Comparison of ENCODE assay signal across 19 cellular contexts in the genomic region with DNA sequence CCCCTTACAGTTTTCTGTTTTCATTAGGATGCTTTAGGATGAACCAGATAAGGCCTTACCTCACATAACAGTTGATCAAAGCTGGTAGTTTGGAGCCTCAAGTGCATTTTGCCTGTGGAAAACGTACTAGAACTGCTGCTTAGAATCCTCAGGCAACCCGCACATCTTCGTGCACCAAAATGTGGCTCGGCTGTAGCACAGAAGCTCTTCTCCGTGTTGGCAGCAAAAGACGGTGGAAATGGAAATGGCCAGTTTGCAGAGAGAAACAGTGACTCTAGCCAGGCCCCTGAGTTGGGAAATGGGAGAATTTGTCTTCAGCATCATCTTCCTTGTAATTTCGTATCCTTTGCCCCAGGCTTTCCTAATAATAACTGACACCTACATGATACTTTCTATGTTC. TPM values are rescaled to one million over a fixed set of nuclear protein-coding genes. Genes with fewer than 3 reads are reported as not detected.
DNase-seq lines count a peak whose midpoint lies in the region; ATAC-seq and TF ChIP-seq lines count a peak whose summit lies in the region.
"Had no signal": no experiment of that assay in that cellular context is flagged by ENCODE, and none has a peak within 500 bp of the region (broad histone marks: within the 10 kb centered on the region; RNA-seq: fewer than 3 reads in every experiment).

No MANE protein-coding gene starts in this region.

- H3K4me1 ChIP-seq in SK-N-SH (ENCODE audit: control insufficient read depth in 1 of 2, insufficient read depth in 2 of 2, low read depth in 1 of 2, low read length in 1 of 2), result no peaks in the 10 kb centered on the region
- H3K4me1 ChIP-seq in mesenchymal stem cell (ENCODE audit: control insufficient read depth, insufficient read depth, low read depth, low read length), result peaks cover 3% of the 10 kb centered on the region
- H3K4me1 ChIP-seq: A549, Caco-2 had no signal

- no peak for TF ChIP-seq CTCF in SK-N-SH (IDR thresholded peaks at IDR 0.05)

- H2BK15ac ChIP-seq in mesenchymal stem cell (ENCODE audit: low read depth, poor library complexity, severe bottlenecking), result no peak overlapping the region

- H3K4ac ChIP-seq in mesenchymal stem cell (ENCODE audit: low read depth in 1 of 2, low read length in 2 of 2), result no peak overlapping the region

- no peak overlapping the region for H2AFZ ChIP-seq in SK-N-SH (ENCODE audit: low read depth)
- H2AFZ ChIP-seq in mesenchymal stem cell (ENCODE audit: low read depth, low read length), result no peak overlapping the region

- POLR2A ChIA-PET in SK-N-SH (lab: Yijun Ruan, JAX), result no interaction called here

- no peaks in the 10 kb centered on the region for H3K9me2 ChIP-seq in SK-N-SH

- no peak for TF ChIP-seq EP300 in SK-N-SH (IDR thresholded peaks at IDR 0.05; ENCODE audit: borderline replicate concordance in 1 of 2, low read depth in 1 of 2, low read length in 1 of 2)

- H3K27me3 ChIP-seq in SK-N-SH (ENCODE audit: insufficient read depth), result no peaks in the 10 kb centered on the region
- H3K27me3 ChIP-seq in mesenchymal stem cell (ENCODE audit: control insufficient read depth in 1 of 2, insufficient read depth in 1 of 2, low read length in 2 of 2), result no peaks in the 10 kb centered on the region
- H3K27me3 ChIP-seq: BLaER1 treated with 17β-estradiol and CSF1 and Interleukin-3, amounts not matched to agents 10 nM and 100 nM had no signal

- no peak overlapping the region for H4K91ac ChIP-seq in mesenchymal stem cell (ENCODE audit: low read length)

- H3K23ac ChIP-seq in mesenchymal stem cell (ENCODE audit: low read length in 2 of 2), result no peak overlapping the region

- H2BK120ac ChIP-seq in mesenchymal stem cell (ENCODE audit: low read depth, low read length), result no peak overlapping the region

- H4K20me1 ChIP-seq in SK-N-SH (ENCODE audit: insufficient read depth), result no peaks in the 10 kb centered on the region
- H4K20me1 ChIP-seq: BLaER1 treated with 17β-estradiol and CSF1 and Interleukin-3, amounts not matched to agents 10 nM and 100 nM had no signal

- WGBS in SK-N-SH (ENCODE audit: low lambda C conversion rate), result 85% methylated on average over 7 of the region's 7 CpGs
- WGBS in mesenchymal stem cell, result 95% methylated on average over 6 of the region's 7 CpGs

- H2BK12ac ChIP-seq in mesenchymal stem cell (ENCODE audit: low read length in 2 of 2), result no peak overlapping the region

- H4K8ac ChIP-seq in mesenchymal stem cell (ENCODE audit: low read length), result peak overlapping the region; percentile 22

- H3F3A ChIP-seq in SK-N-SH (replicated peaks; ENCODE audit: insufficient read depth), result no peaks in the 10 kb centered on the region

- H3K4me2 ChIP-seq in SK-N-SH (no peak overlapping the region), mesenchymal stem cell (ENCODE audit: low read length, poor library complexity, severe bottlenecking) (no peak overlapping the region)
- H3K4me2 ChIP-seq: A549 had no signal

- H2AK5ac ChIP-seq in mesenchymal stem cell (ENCODE audit: low read length, severe bottlenecking), result no peak overlapping the region

- no peaks in the 10 kb centered on the region for H3K36me3 ChIP-seq in SK-N-SH (replicated peaks in 1 of 2; ENCODE audit: control insufficient read depth in 1 of 2, insufficient read depth in 2 of 2, low read length in 1 of 2)
- no peaks in the 10 kb centered on the region for H3K36me3 ChIP-seq in mesenchymal stem cell (ENCODE audit: control insufficient read depth in 1 of 2, insufficient read depth in 2 of 2, low read depth in 1 of 2, low read length in 2 of 2)
- H3K36me3 ChIP-seq: BLaER1 treated with 17β-estradiol and CSF1 and Interleukin-3, amounts not matched to agents 10 nM and 100 nM had no signal

- H3K14ac ChIP-seq in mesenchymal stem cell (ENCODE audit: low read length in 2 of 2), result no peak overlapping the region

- H2BK5ac ChIP-seq in mesenchymal stem cell (ENCODE audit: low read depth, low read length, poor library complexity, severe bottlenecking), result peak overlapping the region; percentile 78

- TF ChIP-seq RAD21 in SK-N-SH (IDR thresholded peaks at IDR 0.05; ENCODE audit: low read length), result no peak

- H3K27ac ChIP-seq in SK-N-SH (ENCODE audit: low read depth in 2 of 2, low read length in 1 of 2), result no peak overlapping the region
- H3K27ac ChIP-seq in mesenchymal stem cell (ENCODE audit: low read length, poor library complexity, severe bottlenecking), result no peak overlapping the region
- H3K27ac ChIP-seq: 22Rv1, A549, C4-2B had no signal

- H3K9ac ChIP-seq in SK-N-SH (no peak overlapping the region), mesenchymal stem cell (ENCODE audit: low read length) (no peak overlapping the region)
- H3K9ac ChIP-seq: BLaER1 treated with 17β-estradiol and CSF1 and Interleukin-3, amounts not matched to agents 10 nM and 100 nM had no signal

- no peaks in the 10 kb centered on the region for H3K79me1 ChIP-seq in mesenchymal stem cell (replicated peaks; ENCODE audit: low read length, poor library complexity, severe bottlenecking)

- CTCF ChIA-PET in SK-N-SH (lab: Yijun Ruan, JAX), result interaction anchor here (0.7 to 1.5 kb wide), 3 partner anchors 12 to 245 kb away, joined by 3 to 4 read pairs (median 3); no protein-coding TSS in a partner anchor

- DNase-seq in SK-N-SH (peak; percentile 14), cerebellar cortex (ENCODE audit: low spot score) (peak; percentile 71), mesenchymal stem cell (no peak), HCEC 1CT (no peak)
- DNase-seq: AML-193; Caco-2; Calu3; CD4-positive, alpha-beta T cell; CD8-positive, alpha-beta T cell; DMS79 treated with DMSO at 0.1 percent for 48 hours; GDM1 had no signal

- H3K9me3 ChIP-seq in SK-N-SH, result no peaks in the 10 kb centered on the region
- H3K9me3 ChIP-seq in mesenchymal stem cell (ENCODE audit: control insufficient read depth, low read length), result no peaks in the 10 kb centered on the region
- H3K9me3 ChIP-seq: A549; BLaER1 treated with 17β-estradiol and CSF1 and Interleukin-3, amounts not matched to agents 10 nM and 100 nM; Caco-2 had no signal

- H3K79me2 ChIP-seq in SK-N-SH (ENCODE audit: insufficient read depth), result no peaks in the 10 kb centered on the region

- no peak overlapping the region for H3K4me3 ChIP-seq in SK-N-SH (ENCODE audit: low read depth in 2 of 2, low read length in 1 of 2)
- H3K4me3 ChIP-seq in mesenchymal stem cell (ENCODE audit: insufficient read depth in 1 of 2, low read depth in 1 of 2, low read length in 2 of 2), result no peak overlapping the region
- H3K4me3 ChIP-seq: A549; BLaER1 treated with 17β-estradiol and CSF1 and Interleukin-3, amounts not matched to agents 10 nM and 100 nM; GM12878 had no signal

- H3K18ac ChIP-seq in mesenchymal stem cell (ENCODE audit: low read depth in 1 of 2, low read length in 2 of 2), result no peak overlapping the region

- ATAC-seq in SK-N-SH treated with all-trans-retinoic acid at 6 μM for 48 hours (no peak), GM19452 (IDR thresholded peaks at IDR 0.05; ENCODE audit: unreplicated experiment) (no peak)
- no peak for ATAC-seq in activated CD4-positive, CD25-positive, alpha-beta regulatory T cell treated with anti-CD3 and anti-CD28 coated beads, Interleukin-2, amount 50 U/mL, for 24 hours
- ATAC-seq: A549; CD8-positive, alpha-beta T cell; GM12878 had no signal

TF ChIP-seq in SK-N-SH, 30 proteins besides CTCF, POLR2A, EP300 and RAD21:
- no peak for TF ChIP-seq GATA2 (CRISPR knock-in tag; IDR thresholded peaks at IDR 0.05)

TF ChIP-seq in SK-N-SH treated with all-trans-retinoic acid at 6 μM for 48 hours, 23 proteins besides CTCF, POLR2A, EP300 and RAD21 (continues in another document):
- TF ChIP-seq, protein P1, sequence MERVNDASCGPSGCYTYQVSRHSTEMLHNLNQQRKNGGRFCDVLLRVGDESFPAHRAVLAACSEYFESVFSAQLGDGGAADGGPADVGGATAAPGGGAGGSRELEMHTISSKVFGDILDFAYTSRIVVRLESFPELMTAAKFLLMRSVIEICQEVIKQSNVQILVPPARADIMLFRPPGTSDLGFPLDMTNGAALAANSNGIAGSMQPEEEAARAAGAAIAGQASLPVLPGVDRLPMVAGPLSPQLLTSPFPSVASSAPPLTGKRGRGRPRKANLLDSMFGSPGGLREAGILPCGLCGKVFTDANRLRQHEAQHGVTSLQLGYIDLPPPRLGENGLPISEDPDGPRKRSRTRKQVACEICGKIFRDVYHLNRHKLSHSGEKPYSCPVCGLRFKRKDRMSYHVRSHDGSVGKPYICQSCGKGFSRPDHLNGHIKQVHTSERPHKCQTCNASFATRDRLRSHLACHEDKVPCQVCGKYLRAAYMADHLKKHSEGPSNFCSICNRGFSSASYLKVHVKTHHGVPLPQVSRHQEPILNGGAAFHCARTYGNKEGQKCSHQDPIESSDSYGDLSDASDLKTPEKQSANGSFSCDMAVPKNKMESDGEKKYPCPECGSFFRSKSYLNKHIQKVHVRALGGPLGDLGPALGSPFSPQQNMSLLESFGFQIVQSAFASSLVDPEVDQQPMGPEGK (CRISPR knock-in tag; IDR thresholded peaks at IDR 0.05; ENCODE audit: borderline replicate concordance), result no peak
- no peak for TF ChIP-seq ISL1 (CRISPR knock-in tag; IDR thresholded peaks at IDR 0.05)
- no peak for TF ChIP-seq ARNTL (CRISPR knock-in tag; IDR thresholded peaks at IDR 0.05; ENCODE audit: borderline replicate concordance, low read depth)
- TF ChIP-seq, protein P2, sequence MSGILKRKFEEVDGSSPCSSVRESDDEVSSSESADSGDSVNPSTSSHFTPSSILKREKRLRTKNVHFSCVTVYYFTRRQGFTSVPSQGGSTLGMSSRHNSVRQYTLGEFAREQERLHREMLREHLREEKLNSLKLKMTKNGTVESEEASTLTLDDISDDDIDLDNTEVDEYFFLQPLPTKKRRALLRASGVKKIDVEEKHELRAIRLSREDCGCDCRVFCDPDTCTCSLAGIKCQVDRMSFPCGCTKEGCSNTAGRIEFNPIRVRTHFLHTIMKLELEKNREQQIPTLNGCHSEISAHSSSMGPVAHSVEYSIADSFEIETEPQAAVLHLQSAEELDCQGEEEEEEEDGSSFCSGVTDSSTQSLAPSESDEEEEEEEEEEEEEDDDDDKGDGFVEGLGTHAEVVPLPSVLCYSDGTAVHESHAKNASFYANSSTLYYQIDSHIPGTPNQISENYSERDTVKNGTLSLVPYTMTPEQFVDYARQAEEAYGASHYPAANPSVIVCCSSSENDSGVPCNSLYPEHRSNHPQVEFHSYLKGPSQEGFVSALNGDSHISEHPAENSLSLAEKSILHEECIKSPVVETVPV (CRISPR knock-in tag; IDR thresholded peaks at IDR 0.05), result no peak
- TF ChIP-seq ZNF8 (CRISPR knock-in tag; IDR thresholded peaks at IDR 0.05), result no peak
- TF ChIP-seq TCF4 (CRISPR knock-in tag; IDR thresholded peaks at IDR 0.05; ENCODE audit: borderline replicate concordance), result no peak
- TF ChIP-seq PPARA (CRISPR knock-in tag; IDR thresholded peaks at IDR 0.05; ENCODE audit: borderline replicate concordance), result no peak

RNA-seq across cellular contexts. Expression of a gene that starts 20.6 kb away (rescaled TPM):
- polyA plus RNA-seq in SK-N-SH (2012; rRNA removed), result 4.4 and 5.0 TPM in 2 replicates
- 2.5 and 4.3 TPM in 2 replicates for polyA plus RNA-seq in SK-N-SH (2012; cell fraction: cytosol; rRNA removed)
- 3.0 and 3.5 TPM in 2 replicates for polyA plus RNA-seq in SK-N-SH (2012; cell fraction: nucleus; rRNA removed)
- polyA plus RNA-seq in mesenchymal stem cell (2013, experiment 1 of 2), result 8.8 TPM
- 9.0 TPM for polyA plus RNA-seq in mesenchymal stem cell (2013, experiment 2 of 2)

RNA-seq across cellular contexts. Expression of a gene that starts 31.7 kb away (rescaled TPM):
- 12.3 and 15.2 TPM in 2 replicates for polyA plus RNA-seq in SK-N-SH (2012; rRNA removed)
- polyA plus RNA-seq in SK-N-SH (2012; cell fraction: cytosol; rRNA removed), result 16.6 and 17.6 TPM in 2 replicates
- 9.3 and 11.0 TPM in 2 replicates for polyA plus RNA-seq in SK-N-SH (2012; cell fraction: nucleus; rRNA removed)
- polyA plus RNA-seq in mesenchymal stem cell (2013, experiment 1 of 2), result 31.1 TPM
- polyA plus RNA-seq in mesenchymal stem cell (2013, experiment 2 of 2), result 31.8 TPM

Comparison
In these comparisons a context has a peak if more than half of its experiments do, and no peak if none do; other contexts are left out.
1. DNase-seq: peak in SK-N-SH (single experiment) and cerebellar cortex (single experiment); none in mesenchymal stem cell (single experiment) and HCEC 1CT (single experiment).